15 cellular contexts compared by ENCODE assay signal in the genomic region with DNA sequence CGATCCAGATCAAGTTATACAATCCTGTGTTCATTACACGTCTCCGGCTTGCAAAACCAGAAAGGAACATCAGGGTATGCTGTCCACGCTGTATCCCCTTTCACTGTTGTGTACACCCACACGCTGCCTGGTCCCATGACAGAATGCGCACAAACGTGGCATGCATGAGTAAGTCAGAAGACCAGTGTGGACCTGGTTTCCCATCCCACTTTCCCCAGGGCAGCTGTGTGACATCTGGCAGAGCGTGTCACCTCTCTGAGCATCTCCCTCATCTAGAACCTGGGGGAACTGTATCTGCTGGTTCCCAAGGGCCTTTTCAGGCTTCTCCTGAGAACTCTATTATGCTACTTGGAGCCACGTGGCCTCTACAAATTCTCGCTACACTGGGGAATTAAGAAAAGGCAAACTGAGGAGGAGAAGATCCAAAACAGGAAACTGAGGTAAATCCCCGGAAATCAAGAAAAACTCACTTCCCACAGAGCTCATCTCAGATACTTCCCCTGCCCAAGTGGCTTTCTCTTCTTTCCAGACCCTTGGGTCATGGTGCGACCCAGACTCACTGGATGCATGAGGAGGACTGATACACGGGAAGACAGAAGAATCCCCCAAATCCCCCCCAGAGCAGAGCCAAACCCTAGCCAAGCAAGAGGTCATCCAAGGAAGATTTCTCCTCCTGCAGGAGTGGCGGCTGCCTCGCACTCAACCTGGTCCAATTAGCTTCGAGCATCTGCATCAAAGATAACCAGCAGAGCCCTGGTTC.
DNase-seq lines count a peak whose midpoint lies in the region; ATAC-seq and TF ChIP-seq lines count a peak whose summit lies in the region.
"Had no signal": no experiment of that assay in that cellular context is flagged by ENCODE, and none has a peak within 500 bp of the region (broad histone marks: within the 10 kb centered on the region; RNA-seq: fewer than 3 reads in every experiment).

No MANE protein-coding gene starts in this region.

- no peak for DNase-seq in left cardiac atrium
- DNase-seq in stimulated activated naive B cell treated with anti-CD40 and anti-IgM and Interleukin-4, amounts not matched to agents 10 μg/mL and 1 μg/mL and 100 μg/mL, for 72 hours = no peak
- DNase-seq in nephron progenitor cell = no peak
- DNase-seq in thyroid gland = no peak
- no peak for DNase-seq in stimulated activated CD4-positive, alpha-beta T cell treated with anti-CD3 and anti-CD28 coated beads, Interleukin-2, amount 100 ng/mL, for 24 hours
- DNase-seq in NCI-H1417 treated with DMSO at 0.1 percent for 48 hours (lab: John Stamatoyannopoulos, UW) = no peak
- DNase-seq: activated CD4-positive, alpha-beta T cell treated with anti-CD3 and anti-CD28 coated beads, Interleukin-2, amount 50 U/mL, for 1 hour; COR-L47; esophagus squamous epithelium; NCI-H2029; stimulated activated CD4-positive, alpha-beta T cell treated with anti-CD3 and anti-CD28 coated beads, Interleukin-1b, Interleukin-23, amount 100 ng/mL, for 48 hours; stimulated activated naive CD4-positive, alpha-beta T cell treated with Interleukin-2 at 50 U/mL for 16 hours had no signal

- peak; percentile 30 for TF ChIP-seq POLR2A in GM19099 (IDR thresholded peaks at IDR 0.05; ENCODE audit: extremely low read depth, insufficient read length, low read depth)
- no peak for TF ChIP-seq POLR2A in thyroid gland (IDR thresholded peaks at IDR 0.05)

- TF ChIP-seq CTCF in nephron progenitor cell (IDR thresholded peaks at IDR 0.05) (no peak), thyroid gland (IDR thresholded peaks at IDR 0.05) (no peak)

- peak overlapping the region; percentile 88 for H3K27ac Mint-ChIP-seq in stimulated activated naive B cell treated with anti-CD40 and anti-IgM and Interleukin-4, amounts not matched to agents 10 μg/mL and 1 μg/mL and 100 μg/mL, for 72 hours
- H3K27ac Mint-ChIP-seq in nephron progenitor cell = no peak overlapping the region

- no peak overlapping the region for H3K27ac ChIP-seq in thyroid gland

- no peaks in the 10 kb centered on the region for H3K9me3 ChIP-seq in thyroid gland
- H3K9me3 ChIP-seq: esophagus squamous epithelium had no signal

- peak; percentile 4 for ATAC-seq in HG03432 (IDR thresholded peaks at IDR 0.05; ENCODE audit: unreplicated experiment)
- ATAC-seq in left cardiac atrium = peak; percentile 11 to 25
- ATAC-seq in stimulated activated naive B cell treated with anti-CD40 and anti-IgM and Interleukin-4, amounts not matched to agents 10 μg/mL and 1 μg/mL and 100 μg/mL, for 72 hours (replicated peaks) = peak in 1 of 2 donors; percentile 5
- ATAC-seq: K562 had no signal

- H3K4me3 Mint-ChIP-seq in stimulated activated naive B cell treated with anti-CD40 and anti-IgM and Interleukin-4, amounts not matched to agents 10 μg/mL and 1 μg/mL and 100 μg/mL, for 72 hours = peak overlapping the region; percentile 19 to 30
- H3K4me3 Mint-ChIP-seq in nephron progenitor cell = no peak overlapping the region

- peaks cover 2 to 4% of the 10 kb centered on the region in 2 donors for H3K36me3 Mint-ChIP-seq in stimulated activated naive B cell treated with anti-CD40 and anti-IgM and Interleukin-4, amounts not matched to agents 10 μg/mL and 1 μg/mL and 100 μg/mL, for 72 hours
- H3K36me3 Mint-ChIP-seq in nephron progenitor cell (ENCODE audit: low read depth) = no peaks in the 10 kb centered on the region

- H3K9me3 Mint-ChIP-seq in stimulated activated naive B cell treated with anti-CD40 and anti-IgM and Interleukin-4, amounts not matched to agents 10 μg/mL and 1 μg/mL and 100 μg/mL, for 72 hours = no peaks in the 10 kb centered on the region
- H3K9me3 Mint-ChIP-seq in nephron progenitor cell = peaks cover 13% of the 10 kb centered on the region

- WGBS in thyroid gland, 2 donors = 91 to 93% methylated on average over 16 of the region's 16 CpGs

- no peaks in the 10 kb centered on the region for H3K27me3 ChIP-seq in thyroid gland
- H3K27me3 ChIP-seq: esophagus squamous epithelium had no signal

- no peak overlapping the region for H3K4me3 ChIP-seq in thyroid gland (replicated peaks in 1 of 3)
- H3K4me3 ChIP-seq: esophagus squamous epithelium, K562 had no signal

- peaks cover 47 to 78% of the 10 kb centered on the region in 2 donors for H3K4me1 Mint-ChIP-seq in stimulated activated naive B cell treated with anti-CD40 and anti-IgM and Interleukin-4, amounts not matched to agents 10 μg/mL and 1 μg/mL and 100 μg/mL, for 72 hours
- peaks cover 28% of the 10 kb centered on the region for H3K4me1 Mint-ChIP-seq in nephron progenitor cell

- peaks cover 0 to 5% of the 10 kb centered on the region in 2 donors for H3K27me3 Mint-ChIP-seq in stimulated activated naive B cell treated with anti-CD40 and anti-IgM and Interleukin-4, amounts not matched to agents 10 μg/mL and 1 μg/mL and 100 μg/mL, for 72 hours
- peaks cover 12% of the 10 kb centered on the region for H3K27me3 Mint-ChIP-seq in nephron progenitor cell (ENCODE audit: low read depth, poor library complexity)

- no peaks in the 10 kb centered on the region for H3K4me1 ChIP-seq in thyroid gland

- intact Hi-C loops in left cardiac atrium (cut with DNase I) = no loop called here
- intact Hi-C loops in thyroid gland (cut with DNase I) = no loop called here

- H3K36me3 ChIP-seq in thyroid gland = no peaks in the 10 kb centered on the region
- H3K36me3 ChIP-seq: esophagus squamous epithelium had no signal
